In genomic region chr7:133360201-133360600, GRCh38 we compare ENCODE assay signal across 1 cellular context.
TF ChIP-seq lines count a peak whose summit lies in the region.

No MANE protein-coding gene starts in this region.

TF ChIP-seq in H1, 55 proteins besides CTCF, POLR2A, EP300 and RAD21:
- TF ChIP-seq, protein P1, sequence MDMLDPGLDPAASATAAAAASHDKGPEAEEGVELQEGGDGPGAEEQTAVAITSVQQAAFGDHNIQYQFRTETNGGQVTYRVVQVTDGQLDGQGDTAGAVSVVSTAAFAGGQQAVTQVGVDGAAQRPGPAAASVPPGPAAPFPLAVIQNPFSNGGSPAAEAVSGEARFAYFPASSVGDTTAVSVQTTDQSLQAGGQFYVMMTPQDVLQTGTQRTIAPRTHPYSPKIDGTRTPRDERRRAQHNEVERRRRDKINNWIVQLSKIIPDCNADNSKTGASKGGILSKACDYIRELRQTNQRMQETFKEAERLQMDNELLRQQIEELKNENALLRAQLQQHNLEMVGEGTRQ (IDR thresholded peaks at IDR 0.05; ENCODE audit: low read length), result no peak
- TF ChIP-seq TEAD4 (IDR thresholded peaks at IDR 0.05; ENCODE audit: low read depth, low read length) (0 out of 2 replicates have a peak, but pooled peaks have one; percentile 41), ZNF274 (IDR thresholded peaks at IDR 0.05; ENCODE audit: borderline replicate concordance, extremely low read depth, low read length) (no peak)
